ENCODE assay signal across 15 cellular contexts in genomic region chr11:46216765-46217089, GRCh38.
DNase-seq lines count a peak whose midpoint lies in the region; ATAC-seq, FAIRE-seq and TF ChIP-seq lines count a peak whose summit lies in the region.
"Had no signal": no experiment of that assay in that cellular context is flagged by ENCODE, and none has a peak within 500 bp of the region (broad histone marks: within the 10 kb centered on the region; RNA-seq: fewer than 3 reads in every experiment).

No MANE protein-coding gene starts in this region.

- no peak overlapping the region for H3K27ac ChIP-seq in IMR-90 (ENCODE audit: insufficient read depth, low read length)
- no peak overlapping the region for H3K27ac ChIP-seq in SJCRH30
- H3K27ac ChIP-seq in lower lobe of right lung, result no peak overlapping the region

- H3K23ac ChIP-seq in IMR-90 (ENCODE audit: low read depth, low read length), result no peak overlapping the region

- H3K9me3 Mint-ChIP-seq in activated naive CD4-positive, alpha-beta T cell treated with anti-CD3 and anti-CD28 coated beads, Interleukin-2, amount 50 U/mL, for 72 hours, result no peaks in the 10 kb centered on the region

- H2AK5ac ChIP-seq in IMR-90 (ENCODE audit: low read depth, low read length), result no peak overlapping the region

- dilution Hi-C loops in IMR-90 (cut with HindIII; ENCODE audit: low sequenced_read_pairs, unreplicated experiment), result no loop called here

- H3K9me3 ChIP-seq in IMR-90 (ENCODE audit: control insufficient read depth, insufficient read depth, low read length), result no peaks in the 10 kb centered on the region
- no peaks in the 10 kb centered on the region for H3K9me3 ChIP-seq in SJCRH30 (replicated peaks)
- no peaks in the 10 kb centered on the region for H3K9me3 ChIP-seq in lower lobe of right lung

- no peaks in the 10 kb centered on the region for H3K79me1 ChIP-seq in IMR-90 (ENCODE audit: low read depth in 1 of 2, low read length in 2 of 2)

- POLR2A ChIA-PET in IMR-90 (lab: Charles Lee; ENCODE audit: unreplicated experiment), result no interaction called here

- H3K36me3 ChIP-seq in IMR-90 (ENCODE audit: control insufficient read depth, insufficient read depth, low read length), result no peaks in the 10 kb centered on the region
- H3K36me3 ChIP-seq in SJCRH30, result no peaks in the 10 kb centered on the region
- no peaks in the 10 kb centered on the region for H3K36me3 ChIP-seq in lower lobe of right lung

- H3K4me2 ChIP-seq in IMR-90 (ENCODE audit: low read depth, low read length), result peak overlapping the region; percentile 85; the same call in 1 of the 2 replicates

- no peak overlapping the region for H2BK5ac ChIP-seq in IMR-90 (ENCODE audit: low read depth, low read length, poor library complexity, severe bottlenecking)

- TF ChIP-seq POLR2A in IMR-90 (IDR thresholded peaks at IDR 0.05; ENCODE audit: low read depth, low read length) (no peak), GM12891 (IDR thresholded peaks at IDR 0.05; ENCODE audit: low read depth, low read length) (no peak)

- no peak overlapping the region for H3K4ac ChIP-seq in IMR-90 (ENCODE audit: low read depth, low read length)

- H2AK9ac ChIP-seq in IMR-90 (replicated peaks; ENCODE audit: low read depth, low read length, poor library complexity), result no peak overlapping the region

- H2BK20ac ChIP-seq in IMR-90 (ENCODE audit: low read depth, low read length), result no peak overlapping the region

- no peak overlapping the region for H4K91ac ChIP-seq in IMR-90 (ENCODE audit: insufficient read depth, low read depth, low read length)

- intact Hi-C loops in IMR-90 (cut with micrococcal nuclease) (no loop called here), lower lobe of right lung (cut with DNase I) (no loop called here), sciatic nerve (cut with DNase I) (no loop called here)

- no peak for TF ChIP-seq RAD21 in IMR-90 (IDR thresholded peaks at IDR 0.05; ENCODE audit: low read length)

- ATAC-seq in IMR-90 (ENCODE audit: low read depth) (0 out of 2 replicates have a peak, but pooled peaks have one; percentile 17), lower lobe of right lung (peak; percentile 16 to 39), sciatic nerve (peak; percentile 22)
- ATAC-seq in activated naive CD4-positive, alpha-beta T cell treated with anti-CD3 and anti-CD28 coated beads, Interleukin-2, amount 50 U/mL, for 72 hours, result no peak

- in situ Hi-C loops in IMR-90 (cut with MboI; ENCODE audit: low sequenced_read_pairs), result no loop called here

- no peak overlapping the region for H3K4me3 ChIP-seq in IMR-90 (ENCODE audit: insufficient read depth, low read depth, low read length)
- H3K4me3 ChIP-seq in SJCRH30, result peak overlapping the region; percentile 45
- peak overlapping the region; percentile 50 for H3K4me3 ChIP-seq in lower lobe of right lung

- H3K14ac ChIP-seq in IMR-90 (replicated peaks; ENCODE audit: low read depth, low read length), result no peak overlapping the region

- no peaks in the 10 kb centered on the region for H4K20me1 ChIP-seq in IMR-90 (ENCODE audit: insufficient read depth, low read length)

- H3K4me1 ChIP-seq in IMR-90 (ENCODE audit: control insufficient read depth, insufficient read depth, low read length) (no peaks in the 10 kb centered on the region), SJCRH30 (no peaks in the 10 kb centered on the region), lower lobe of right lung (peaks cover 6% of the 10 kb centered on the region)

- H3K18ac ChIP-seq in IMR-90 (ENCODE audit: low read depth, low read length), result no peak overlapping the region

- peak overlapping the region; percentile 6 for H2AFZ ChIP-seq in IMR-90 (replicated peaks; ENCODE audit: low read length, poor library complexity)

- H4K8ac ChIP-seq in IMR-90 (ENCODE audit: low read depth in 2 of 2, low read length in 2 of 2), result peak overlapping the region in 1 of 2 experiments; percentile 37; a peak in 1 of 4 replicates

- CTCF ChIA-PET in IMR-90 (lab: Yijun Ruan, JAX), result no interaction called here

- no TSS peak for BruUV-seq in IMR-90 (replicated peaks; lab: Mats Ljungman, UMichigan)

- H2BK120ac ChIP-seq in IMR-90 (ENCODE audit: low read depth, low read length), result no peak overlapping the region

- H3K9ac ChIP-seq in IMR-90 (ENCODE audit: low read depth, low read length), result no peak overlapping the region

- H3K27me3 ChIP-seq in IMR-90 (ENCODE audit: control insufficient read depth, insufficient read depth, low read length) (peaks cover 4% of the 10 kb centered on the region), SJCRH30 (peaks cover 8% of the 10 kb centered on the region), lower lobe of right lung (ENCODE audit: low read depth) (no peaks in the 10 kb centered on the region)

- H4K5ac ChIP-seq in IMR-90 (ENCODE audit: low read depth, low read length), result peak overlapping the region; percentile 23; the same call in 1 of the 2 replicates

- no peaks in the 10 kb centered on the region for H3K36me3 Mint-ChIP-seq in activated naive CD4-positive, alpha-beta T cell treated with anti-CD3 and anti-CD28 coated beads, Interleukin-2, amount 50 U/mL, for 72 hours
- H3K36me3 Mint-ChIP-seq: CD4-positive, CD25-positive, alpha-beta regulatory T cell had no signal

- H3K27ac Mint-ChIP-seq in activated naive CD4-positive, alpha-beta T cell treated with anti-CD3 and anti-CD28 coated beads, Interleukin-2, amount 50 U/mL, for 72 hours, result no peak overlapping the region
- H3K27ac Mint-ChIP-seq: B cell; CD4-positive, CD25-positive, alpha-beta regulatory T cell had no signal

- TF ChIP-seq CTCF in IMR-90 (conservative IDR thresholded peaks at IDR 0.05; ENCODE audit: low read depth, low read length) (no peak), lower lobe of right lung (IDR thresholded peaks at IDR 0.05) (no peak)

- no peak overlapping the region for H3K56ac ChIP-seq in IMR-90 (ENCODE audit: extremely low read depth, insufficient read depth, low read length)

- FAIRE-seq in GM12891 (lab: Jason Lieb, UNC), result no peak
- FAIRE-seq: H54 had no signal

- WGBS in IMR-90 (ENCODE audit: extremely low coverage in 2 of 2, insufficient read length in 1 of 2), 2 experiments, result 80% methylated on average over 1 of the region's 6 CpGs; no CpG with 5 or more reads in 1 of the 2 experiments

- no peak overlapping the region for H2BK15ac ChIP-seq in IMR-90 (ENCODE audit: low read depth, low read length)

- no peak for DNase-seq in IMR-90
- DNase-seq in SJCRH30, result no peak
- DNase-seq in lower lobe of right lung, result no peak
- no peak for DNase-seq in sciatic nerve (ENCODE audit: low spot score)
- no peak for DNase-seq in NCI-H446 (lab: John Stamatoyannopoulos, UW)
- DNase-seq in activated naive CD4-positive, alpha-beta T cell treated with anti-CD3 and anti-CD28 coated beads, Interleukin-2, amount 50 U/mL, for 72 hours (ENCODE audit: low spot score in 2 of 2), result no peak
- DNase-seq in GM12891 (ENCODE audit: insufficient read length, low spot score), result no peak
- no peak for DNase-seq in NCI-H774 (lab: John Stamatoyannopoulos, UW)
- DNase-seq: CD4-positive, CD25-positive, alpha-beta regulatory T cell; NCI-H1417; NCI-H1930; NCI-H2171; NCI-H748 treated with DMSO at 0.1 percent for 48 hours had no signal

- H3K9me1 ChIP-seq in IMR-90 (ENCODE audit: insufficient read depth, low read length), result no peaks in the 10 kb centered on the region

TF ChIP-seq in IMR-90, 13 proteins besides CTCF, POLR2A, EP300 and RAD21 (continues in another document):
- TF ChIP-seq FOS (IDR thresholded peaks at IDR 0.05; ENCODE audit: low read depth, low read length) (no peak), RFX5 (IDR thresholded peaks at IDR 0.05; ENCODE audit: low read depth, low read length) (no peak), MAZ (IDR thresholded peaks at IDR 0.05; ENCODE audit: borderline replicate concordance, low read depth, low read length) (no peak), MXI1 (IDR thresholded peaks at IDR 0.05; ENCODE audit: borderline replicate concordance, low read depth, low read length) (no peak), SMC3 (IDR thresholded peaks at IDR 0.05; ENCODE audit: low read depth, low read length) (no peak), MAFK (IDR thresholded peaks at IDR 0.05; ENCODE audit: low read depth, low read length) (no peak), BHLHE40 (IDR thresholded peaks at IDR 0.05; ENCODE audit: low read depth, low read length) (no peak), USF2 (IDR thresholded peaks at IDR 0.05; ENCODE audit: low read depth, low read length) (no peak), CEBPB (IDR thresholded peaks at IDR 0.05; ENCODE audit: low read depth, low read length) (no peak), CHD1 (IDR thresholded peaks at IDR 0.05; ENCODE audit: low read depth, low read length) (no peak)

TF ChIP-seq in GM12891, 5 proteins besides CTCF, POLR2A, EP300 and RAD21:
- TF ChIP-seq SPI1 (IDR thresholded peaks at IDR 0.05; ENCODE audit: low read depth, low read length) (no peak), TAF1 (IDR thresholded peaks at IDR 0.05; ENCODE audit: low read depth, low read length) (no peak), POU2F2 (IDR thresholded peaks at IDR 0.05; ENCODE audit: low read depth, low read length) (no peak), PAX5 (IDR thresholded peaks at IDR 0.05; ENCODE audit: insufficient read depth, low read length, severe bottlenecking) (no peak), POLR2AphosphoS5 (IDR thresholded peaks at IDR 0.05; ENCODE audit: low read depth, low read length) (no peak)

Comparison
In these comparisons a context has a peak if more than half of its experiments do, and no peak if none do; other contexts are left out.
1. ATAC-seq: peak in IMR-90 (single experiment), lower lobe of right lung (2 of 2) and sciatic nerve (single experiment); none in activated naive CD4-positive, alpha-beta T cell treated with anti-CD3 and anti-CD28 coated beads, Interleukin-2, amount 50 U/mL, for 72 hours (0 of 2).